ENCODE assay signal across 1 cellular context in the genomic region with DNA sequence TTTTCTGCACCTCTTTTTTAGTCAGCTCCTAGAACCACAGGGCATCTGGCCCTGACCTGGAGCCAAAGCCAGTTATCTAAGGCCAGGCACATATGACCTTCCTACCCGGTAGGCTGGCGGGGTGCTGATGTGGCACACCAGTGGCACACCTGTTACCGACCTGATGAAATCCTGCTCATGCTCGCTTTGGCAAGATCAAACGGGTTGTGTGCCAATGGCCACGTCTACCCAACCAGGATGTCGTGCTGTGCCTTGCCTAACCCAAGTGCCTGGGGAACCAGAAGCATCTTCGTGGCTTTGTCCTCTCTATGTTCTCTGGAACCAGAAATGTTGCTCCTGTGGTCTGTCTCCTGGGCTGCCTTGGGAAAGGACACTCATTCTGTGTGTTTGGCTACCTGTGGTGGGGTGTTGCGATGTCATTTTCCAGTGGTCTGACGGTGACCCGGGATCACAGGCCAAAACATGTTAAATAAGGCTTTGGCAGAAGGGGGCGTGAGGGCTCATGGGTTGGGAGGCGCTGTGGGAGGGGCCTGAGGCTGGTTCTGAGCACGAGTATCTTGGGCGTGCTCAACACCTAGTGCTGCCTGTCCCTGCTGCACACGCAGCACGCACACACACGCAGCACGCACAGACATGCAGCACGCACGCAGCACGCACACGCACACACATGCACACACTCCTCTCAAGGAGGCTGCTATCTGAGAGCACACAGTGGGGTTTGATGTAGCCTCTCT.
TF ChIP-seq lines count a peak whose summit lies in the region.

No MANE protein-coding gene starts in this region.

TF ChIP-seq in GM12878, 131 proteins besides CTCF, POLR2A, EP300 and RAD21:
- TF ChIP-seq STAT1 (conservative IDR thresholded peaks at IDR 0.05): no peak
- TF ChIP-seq JUND (IDR thresholded peaks at IDR 0.05; ENCODE audit: low read depth, low read length): no peak
